Comparison of ENCODE assay signal across 8 cellular contexts in the genomic region with DNA sequence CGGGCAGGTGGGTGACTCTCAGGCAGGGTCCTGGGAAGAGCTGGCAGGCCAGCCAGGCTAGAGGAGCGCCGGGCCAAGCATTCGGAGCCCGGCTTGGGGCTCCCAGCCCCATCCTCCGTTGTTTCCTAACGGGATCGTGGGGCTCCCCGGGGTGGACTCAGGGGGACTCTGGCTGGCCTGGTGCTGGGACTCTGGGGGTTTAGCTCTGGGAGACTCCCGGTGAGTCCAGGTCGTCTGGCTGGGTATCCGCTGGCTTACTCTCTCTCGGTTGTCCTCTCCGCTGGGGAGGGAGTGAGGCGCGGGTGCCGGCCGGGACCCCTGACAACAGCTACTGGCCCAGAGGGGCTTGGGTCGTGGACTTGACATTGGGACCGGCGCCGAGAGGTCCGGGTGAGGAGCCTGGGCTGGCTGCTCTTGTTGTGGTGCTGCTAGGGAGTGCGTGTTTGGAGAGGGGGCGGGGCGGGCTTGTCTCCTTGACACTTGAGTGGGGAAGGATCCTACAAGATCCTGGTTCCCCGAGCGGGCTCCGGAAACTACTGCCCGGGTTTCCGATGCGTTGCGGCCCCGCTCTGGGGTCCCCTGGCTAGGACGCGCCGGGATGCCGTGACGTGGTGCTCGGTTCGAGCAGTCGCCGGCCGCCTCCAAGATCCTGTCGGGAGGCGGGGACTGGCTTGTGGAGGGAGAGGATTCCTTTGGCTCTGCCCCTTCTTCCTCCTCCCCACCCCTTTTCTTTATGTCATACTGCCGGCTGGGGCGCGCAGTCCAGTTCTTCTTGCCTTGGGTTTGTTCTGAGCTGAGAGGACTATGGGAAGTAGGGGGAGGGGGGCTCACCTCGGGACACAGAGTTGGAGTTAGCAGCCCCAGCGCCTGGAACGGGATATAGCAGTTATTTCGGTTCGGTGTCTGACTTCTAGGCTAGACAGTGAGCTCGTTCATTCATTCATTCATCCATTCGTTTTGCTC. TPM values are rescaled to one million over a fixed set of nuclear protein-coding genes. Genes with fewer than 3 reads are reported as not detected.
DNase-seq lines count a peak whose midpoint lies in the region; ATAC-seq, FAIRE-seq and TF ChIP-seq lines count a peak whose summit lies in the region.

No MANE protein-coding gene starts in this region.

- DNase-seq in HFF-Myc (ENCODE audit: extremely low read depth, low read depth) (peak; percentile 67), NCI-H1092 (lab: John Stamatoyannopoulos, UW) (peak; percentile 49), SW480 (ENCODE audit: low spot score) (peak; percentile 74), adrenal gland (peak; percentile 75 to 90 (median 85)), heart left ventricle (peak; percentile 78 to 86 (median 80)), trophoblast cell (peak; percentile 85), transverse colon (peak; percentile 78)

- peaks cover 12% of the 10 kb centered on the region for H3K79me1 ChIP-seq in trophoblast cell (ENCODE audit: low read length)

- H3K4me3 ChIP-seq in HFF-Myc (replicated peaks; ENCODE audit: low read depth, low read length): peak overlapping the region; percentile 97
- peak overlapping the region; percentile 85 to 97 (median 90) for H3K4me3 ChIP-seq in adrenal gland
- peak overlapping the region; percentile 71 to 100 (median 94) for H3K4me3 ChIP-seq in heart left ventricle
- H3K4me3 ChIP-seq in trophoblast cell (ENCODE audit: low read depth, low read length): peak overlapping the region; percentile 92
- peak overlapping the region; percentile 76 to 99 (median 94) for H3K4me3 ChIP-seq in transverse colon

- H2AK5ac ChIP-seq in trophoblast cell (ENCODE audit: low read length): peak overlapping the region; percentile 83

- H2BK5ac ChIP-seq in trophoblast cell (ENCODE audit: low read depth, low read length, poor library complexity): peak overlapping the region; percentile 78

- peak; percentile 26 to 73 (median 69) for ATAC-seq in heart left ventricle

- H3K4me1 ChIP-seq in adrenal gland (replicated peaks in 1 of 2) (peaks cover 11 to 21% of the 10 kb centered on the region in 2 donors), heart left ventricle (peaks cover 0 to 28% (median 14%) of the 10 kb centered on the region in 12 donors), trophoblast cell (ENCODE audit: control insufficient read depth in 1 of 2, insufficient read depth in 2 of 2, low read length in 2 of 2) (peaks cover 0 to 2% of the 10 kb centered on the region in 2 experiments), transverse colon (peaks cover 6 to 26% (median 17%) of the 10 kb centered on the region in 4 donors)

- H3K36me3 ChIP-seq in adrenal gland (replicated peaks in 1 of 2) (peaks cover 0 to 8% of the 10 kb centered on the region in 2 donors), heart left ventricle (peaks cover 0 to 40% (median 34%) of the 10 kb centered on the region in 9 donors), trophoblast cell (ENCODE audit: control insufficient read depth in 1 of 2, insufficient read depth in 2 of 2, low read length in 2 of 2) (no peaks in the 10 kb centered on the region), transverse colon (peaks cover 0 to 14% (median 0%) of the 10 kb centered on the region in 4 donors)

- H3K9ac ChIP-seq in trophoblast cell (ENCODE audit: low read length): peak overlapping the region; percentile 87

- peak overlapping the region; percentile 52 for H3K23ac ChIP-seq in trophoblast cell (ENCODE audit: low read length)

- H2AFZ ChIP-seq in trophoblast cell (ENCODE audit: insufficient read depth, low read length, poor library complexity): peak overlapping the region; percentile 80

- in situ Hi-C loops in transverse colon (cut with MboI; ENCODE audit: low pct_ligation_motif_present in 1 of 4, low pct_unique_long_range_greater_than_20kb in 1 of 4, low sequenced_read_pairs in 3 of 4): no loop called here

- peak overlapping the region; percentile 94 for H4K91ac ChIP-seq in trophoblast cell (ENCODE audit: low read depth, low read length)

- FAIRE-seq in G401.6 (lab: Jason Lieb, UNC): peak; percentile 92

- no peak for TF ChIP-seq EP300 in transverse colon (IDR thresholded peaks at IDR 0.05; ENCODE audit: low read depth)

- H4K12ac ChIP-seq in trophoblast cell (ENCODE audit: low read depth, low read length): peak overlapping the region; percentile 70

- peak overlapping the region; percentile 94 for H3K14ac ChIP-seq in trophoblast cell (ENCODE audit: low read length)

- peak overlapping the region; percentile 81 for H3K4ac ChIP-seq in trophoblast cell (ENCODE audit: low read depth, low read length)

- TF ChIP-seq CTCF in HFF-Myc (IDR thresholded peaks at IDR 0.05; ENCODE audit: low read depth, low read length, missing control alignments) (no peak), adrenal gland (IDR thresholded peaks at IDR 0.05) (peak in 3 of 6 experiments; percentile 6 to 26 (median 13)), heart left ventricle (IDR thresholded peaks at IDR 0.05) (peak in 3 of 12 donors; percentile 6 to 25 (median 13)), transverse colon (IDR thresholded peaks at IDR 0.05) (no peak)

- H2BK12ac ChIP-seq in trophoblast cell (ENCODE audit: low read length): no peak overlapping the region

- H3K27me3 ChIP-seq in adrenal gland (no peaks in the 10 kb centered on the region), heart left ventricle (no peaks in the 10 kb centered on the region), trophoblast cell (ENCODE audit: insufficient read depth, low read length) (no peaks in the 10 kb centered on the region), transverse colon (no peaks in the 10 kb centered on the region)

- H3K18ac ChIP-seq in trophoblast cell (ENCODE audit: low read length): peak overlapping the region; percentile 93

- 0% methylated on average over 15 to 56 of the region's 56 CpGs for WGBS in adrenal gland, 4 donors
- 0 to 1% (median 0%) methylated on average over 41 to 56 of the region's 56 CpGs for WGBS in heart left ventricle, 4 donors
- WGBS in trophoblast cell (ENCODE audit: extremely low coverage, insufficient coverage, insufficient read length): no CpG with 5 or more reads among the region's 56 CpGs
- WGBS in transverse colon (ENCODE audit: low coverage in 1 of 2), 2 donors: 0% methylated on average over 1 to 43 of the region's 56 CpGs

- peak overlapping the region; percentile 71 to 95 (median 91) for H3K27ac ChIP-seq in adrenal gland
- H3K27ac ChIP-seq in heart left ventricle: peak overlapping the region; percentile 83 to 98 (median 92)
- peak overlapping the region; percentile 83 for H3K27ac ChIP-seq in trophoblast cell (ENCODE audit: low read depth, low read length)
- H3K27ac ChIP-seq in transverse colon: peak overlapping the region; percentile 93 to 97 (median 94)

- H3K4me2 ChIP-seq in trophoblast cell (ENCODE audit: low read length): peak overlapping the region; percentile 85

- H4K8ac ChIP-seq in trophoblast cell (ENCODE audit: low read depth, low read length): peak overlapping the region; percentile 92

- peaks cover 9% of the 10 kb centered on the region for H3K79me2 ChIP-seq in trophoblast cell (ENCODE audit: control insufficient read depth, insufficient read depth, low read length, poor library complexity)

- H2BK120ac ChIP-seq in trophoblast cell (ENCODE audit: insufficient read depth, low read length, poor library complexity): peak overlapping the region; percentile 89

- intact Hi-C loops in adrenal gland (cut with DNase I) (loop anchor here in 1 of 2 donors (10.0 kb wide), 1 partner anchor 231 kb away; no protein-coding TSS in a partner anchor), heart left ventricle (cut with DNase I) (loop anchor here in 5 of 10 donors (2.0 to 10.0 kb wide), 4 partner anchors 65 to 238 kb away; a partner anchor contains a TSS), transverse colon (cut with DNase I; ENCODE audit: low total_unique reads) (loop anchor here (10.0 kb wide), 1 partner anchor 1061 kb away; no protein-coding TSS in a partner anchor)

- TF ChIP-seq POLR2A in adrenal gland (IDR thresholded peaks at IDR 0.05): peak in 1 of 2 donors; percentile 78
- TF ChIP-seq POLR2A in heart left ventricle (IDR thresholded peaks at IDR 0.05): peak in 1 of 2 donors; percentile 43
- TF ChIP-seq POLR2A in transverse colon (IDR thresholded peaks at IDR 0.05): peak; percentile 45

- H3K9me3 ChIP-seq in adrenal gland (replicated peaks in 1 of 3) (no peaks in the 10 kb centered on the region), heart left ventricle (no peaks in the 10 kb centered on the region), trophoblast cell (ENCODE audit: insufficient read depth, low read depth, low read length) (no peaks in the 10 kb centered on the region), transverse colon (no peaks in the 10 kb centered on the region)

RNA-seq across cellular contexts. Expression of a gene that starts 0.6 kb away (rescaled TPM):
- total RNA-seq in adrenal gland: 10 to 100 TPM; 13.3 to 48.0 (median 17.4) TPM
- polyA plus RNA-seq in adrenal gland: 10 to 100 TPM in 1 of 3 donors, 1 to 10 TPM in 2; 7.0 to 16.7 (median 7.2) TPM
- total RNA-seq in heart left ventricle: 10 to 100 TPM; 14.5 to 37.6 (median 18.6) TPM
- 10 to 100 TPM in 1 of 2 donors, 1 to 10 TPM in 1; 5.8 to 10.2 TPM for polyA plus RNA-seq in heart left ventricle
- 25.4 and 25.7 TPM in 2 replicates for polyA plus RNA-seq in trophoblast cell (2013)
- total RNA-seq in transverse colon: 10 to 100 TPM; 35.7 to 79.6 (median 43.8) TPM

Comparison
In these comparisons a context has a peak if more than half of its experiments do, and no peak if none do; other contexts are left out.
1. Peak in every context shown above with its lines: DNase-seq, ATAC-seq, H3K4me3 ChIP-seq and H3K27ac ChIP-seq.